In genomic region chr1:88039240-88039639, GRCh38 we compare ENCODE assay signal across 8 cellular contexts.
"Had no signal": no experiment of that assay in that cellular context is flagged by ENCODE, and none has a peak within 500 bp of the region (broad histone marks: within the 10 kb centered on the region; RNA-seq: fewer than 3 reads in every experiment).

No MANE protein-coding gene starts in this region.

- FAIRE-seq: G401.6, GM12878, GM12891, GM12892, GM18507, GM19239 had no signal

- DNase-seq: GDM1, GF-D8 had no signal

- H3K4me3 ChIP-seq: GM12878 had no signal

- ATAC-seq: GM12878 had no signal
